Comparison of ENCODE assay signal across 8 cellular contexts in genomic region chr3:48898383-48899234, GRCh38. TPM values are rescaled to one million over a fixed set of nuclear protein-coding genes. Genes with fewer than 3 reads are reported as not detected.
DNase-seq lines count a peak whose midpoint lies in the region; ATAC-seq and TF ChIP-seq lines count a peak whose summit lies in the region.

Gene SLC25A20, minus strand, starts transcription at chr3:48898882. Its CDS starts 88 bp downstream, at chr3:48898794.

- CTCF ChIA-PET in Panc1 (lab: Charles Lee): no interaction called here

- in situ Hi-C loops in Caki2 (cut with HindIII; ENCODE audit: low pct_unique_long_range_greater_than_20kb, low sequenced_read_pairs) (no loop called here), Panc1 (cut with HindIII; ENCODE audit: low pct_unique_long_range_greater_than_20kb, low sequenced_read_pairs) (no loop called here)

- ATAC-seq in Panc1: peak; percentile 97
- ATAC-seq in activated T-cell treated with anti-CD3 and anti-CD28 coated beads, Interleukin-2, amount 50 U/mL, for 72 hours (replicated peaks in 1 of 2): peak; percentile 98
- ATAC-seq in naive B cell (ENCODE audit: low read depth in 2 of 2): peak; percentile 96 to 98
- peak; percentile 98 for ATAC-seq in stimulated activated effector memory CD8-positive, alpha-beta T cell treated with anti-CD3 and anti-CD28 coated beads, Interleukin-12 subunit alpha, Interleukin-12 subunit beta, amount 100 ng/mL, for 72 hours

- no peaks in the 10 kb centered on the region for H3K27me3 Mint-ChIP-seq in activated T-cell treated with anti-CD3 and anti-CD28 coated beads, Interleukin-2, amount 50 U/mL, for 72 hours (ENCODE audit: low read depth)
- no peaks in the 10 kb centered on the region for H3K27me3 Mint-ChIP-seq in naive B cell

- H3K9me3 ChIP-seq in Panc1 (ENCODE audit: control insufficient read depth, insufficient read depth, low read depth, low read length): no peaks in the 10 kb centered on the region

- TF ChIP-seq CTCF in GM20000 (IDR thresholded peaks at IDR 0.05; ENCODE audit: extremely low read depth, missing control alignments): no peak
- TF ChIP-seq CTCF in Panc1 (IDR thresholded peaks at IDR 0.05): no peak

- peaks cover 0 to 6% of the 10 kb centered on the region in 2 donors for H3K36me3 Mint-ChIP-seq in activated T-cell treated with anti-CD3 and anti-CD28 coated beads, Interleukin-2, amount 50 U/mL, for 72 hours (ENCODE audit: insufficient read depth in 2 of 2)
- no peaks in the 10 kb centered on the region for H3K36me3 Mint-ChIP-seq in naive B cell
- peaks cover 6% of the 10 kb centered on the region for H3K36me3 Mint-ChIP-seq in stimulated activated effector memory CD8-positive, alpha-beta T cell treated with anti-CD3 and anti-CD28 coated beads, Interleukin-12 subunit alpha, Interleukin-12 subunit beta, amount 100 ng/mL, for 72 hours

- H3K36me3 ChIP-seq in Panc1 (ENCODE audit: control insufficient read depth, insufficient read depth, low read length): no peaks in the 10 kb centered on the region

- POLR2A ChIA-PET in Panc1 (lab: Charles Lee): interaction anchor here (0.6 kb wide), 2 partner anchors 45 to 810 kb away, joined by 3 to 5 read pairs; no protein-coding TSS in a partner anchor

- H3K27me3 ChIP-seq in Panc1 (ENCODE audit: control insufficient read depth, insufficient read depth, low read length): no peaks in the 10 kb centered on the region

- BruUV-seq in Panc1 (replicated peaks; lab: Mats Ljungman, UMichigan): no TSS peak

- peak within 1 kb of the TSS; percentile 94 to 98 for H3K4me3 Mint-ChIP-seq in activated T-cell treated with anti-CD3 and anti-CD28 coated beads, Interleukin-2, amount 50 U/mL, for 72 hours
- peak within 1 kb of the TSS; percentile 91 to 97 (median 95) for H3K4me3 Mint-ChIP-seq in naive B cell
- H3K4me3 Mint-ChIP-seq in stimulated activated effector memory CD8-positive, alpha-beta T cell treated with anti-CD3 and anti-CD28 coated beads, Interleukin-12 subunit alpha, Interleukin-12 subunit beta, amount 100 ng/mL, for 72 hours: peak within 1 kb of the TSS; percentile 92

- H3K9me3 Mint-ChIP-seq in activated T-cell treated with anti-CD3 and anti-CD28 coated beads, Interleukin-2, amount 50 U/mL, for 72 hours: no peaks in the 10 kb centered on the region
- H3K9me3 Mint-ChIP-seq in naive B cell: peaks cover 0 to 2% (median 0%) of the 10 kb centered on the region in 7 donors
- no peaks in the 10 kb centered on the region for H3K9me3 Mint-ChIP-seq in stimulated activated effector memory CD8-positive, alpha-beta T cell treated with anti-CD3 and anti-CD28 coated beads, Interleukin-12 subunit alpha, Interleukin-12 subunit beta, amount 100 ng/mL, for 72 hours

- peaks cover 10% of the 10 kb centered on the region for H3K4me1 ChIP-seq in Panc1 (ENCODE audit: control insufficient read depth, insufficient read depth, low read length)

- peak within 1 kb of the TSS; percentile 78 for H3K27ac ChIP-seq in Panc1 (ENCODE audit: low read length)

- H3K4me1 Mint-ChIP-seq in activated T-cell treated with anti-CD3 and anti-CD28 coated beads, Interleukin-2, amount 50 U/mL, for 72 hours (ENCODE audit: low read depth): peaks cover 41% of the 10 kb centered on the region
- peaks cover 28 to 54% (median 45%) of the 10 kb centered on the region in 3 donors for H3K4me1 Mint-ChIP-seq in naive B cell
- peaks cover 38% of the 10 kb centered on the region for H3K4me1 Mint-ChIP-seq in stimulated activated effector memory CD8-positive, alpha-beta T cell treated with anti-CD3 and anti-CD28 coated beads, Interleukin-12 subunit alpha, Interleukin-12 subunit beta, amount 100 ng/mL, for 72 hours

- peak within 1 kb of the TSS; percentile 65 to 75 for H3K4me3 ChIP-seq in Panc1 (ENCODE audit: low read depth in 2 of 2, low read length in 2 of 2)

- H3K27ac Mint-ChIP-seq in activated T-cell treated with anti-CD3 and anti-CD28 coated beads, Interleukin-2, amount 50 U/mL, for 72 hours: peak within 1 kb of the TSS; percentile 84
- H3K27ac Mint-ChIP-seq in naive B cell: peak within 1 kb of the TSS; percentile 59 to 96 (median 92)
- H3K27ac Mint-ChIP-seq in stimulated activated effector memory CD8-positive, alpha-beta T cell treated with anti-CD3 and anti-CD28 coated beads, Interleukin-12 subunit alpha, Interleukin-12 subunit beta, amount 100 ng/mL, for 72 hours: peak within 1 kb of the TSS; percentile 98

- peak; percentile 82 for DNase-seq in Caki2 (ENCODE audit: low read depth)
- DNase-seq in GM20000 (ENCODE audit: low spot score): peak; percentile 92
- peak; percentile 91 for DNase-seq in HT1080 (ENCODE audit: low read depth)
- DNase-seq in Panc1 (ENCODE audit: low read depth, low spot score): peak; percentile 64
- DNase-seq in activated T-cell treated with anti-CD3 and anti-CD28 coated beads, Interleukin-2, amount 50 U/mL, for 72 hours: peak; percentile 95 to 97
- peak; percentile 80 for DNase-seq in fibroblast of gingiva (ENCODE audit: low read depth)
- DNase-seq in naive B cell: peak; percentile 83
- DNase-seq in stimulated activated effector memory CD8-positive, alpha-beta T cell treated with anti-CD3 and anti-CD28 coated beads, Interleukin-12 subunit alpha, Interleukin-12 subunit beta, amount 100 ng/mL, for 72 hours (ENCODE audit: low spot score in 2 of 2): peak; percentile 88 to 96

- intact Hi-C loops in Panc1 (cut with micrococcal nuclease; ENCODE audit: unreplicated experiment): no loop called here

RNA-seq across cellular contexts. Expression of gene SLC25A20, which starts in this region (rescaled TPM):
- total RNA-seq in Caki2 (2014; rRNA removed; shearing (Covaris generic); ENCODE audit: low replicate concordance): 11.0 and 26.8 TPM in 2 replicates
- 14.4 and 19.8 TPM in 2 replicates for total RNA-seq in HT1080 (2014; rRNA removed; shearing (Covaris generic))
- polyA plus RNA-seq in HT1080 (2015; cell fraction: cytosol; rRNA removed): 7.1 and 9.2 TPM in 2 replicates
- polyA plus RNA-seq in HT1080 (2015; cell fraction: nucleus; rRNA removed): 7.3 and 9.4 TPM in 2 replicates
- total RNA-seq in Panc1 (2021; ENCODE audit: unreplicated experiment): 12.2 TPM
- polyA plus RNA-seq in Panc1 (2012; ENCODE audit: insufficient read length): 20.7 TPM
- total RNA-seq in activated T-cell treated with anti-CD3 and anti-CD28 coated beads, Interleukin-2, amount 50 U/mL, for 72 hours: 10 to 100 TPM; 23.6 to 29.3 TPM
- 10 to 100 TPM in 4 of 6 donors, 1 to 10 TPM in 2; 7.0 to 37.1 (median 11.6) TPM for polyA plus RNA-seq in naive B cell (ENCODE audit: low read depth in 6 of 6)

Comparison
In these comparisons a context has a peak if more than half of its experiments do, and no peak if none do; other contexts are left out.
1. Peak in every context shown above with its lines: DNase-seq, ATAC-seq, H3K4me3 ChIP-seq and H3K27ac ChIP-seq.